18 cellular contexts compared by ENCODE assay signal in the genomic region with DNA sequence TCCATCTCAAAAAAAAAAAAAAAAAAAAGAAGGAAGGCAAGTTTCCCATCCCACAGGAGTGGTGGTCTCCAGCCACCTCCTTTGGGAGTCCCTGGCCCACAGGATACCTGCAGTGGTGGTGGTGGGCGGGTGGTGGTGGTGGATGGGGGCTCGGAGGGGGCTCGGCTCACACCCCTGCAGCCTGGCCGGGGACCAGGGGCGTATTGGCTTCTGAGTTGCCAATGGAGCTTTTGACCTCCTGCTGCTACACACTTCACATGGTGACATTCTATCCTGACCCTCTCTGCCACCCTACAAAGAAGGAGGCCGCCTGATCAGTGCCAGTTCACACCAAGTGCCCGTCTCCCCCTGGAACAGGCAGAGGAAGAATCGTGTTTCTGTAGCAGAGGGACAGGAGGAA.
A peak's percentile ranks its signal among the peaks of the same experiment; 100 is the strongest.
DNase-seq lines count a peak whose midpoint lies in the region; ATAC-seq, FAIRE-seq and TF ChIP-seq lines count a peak whose summit lies in the region.
"Had no signal": no experiment of that assay in that cellular context is flagged by ENCODE, and none has a peak within 500 bp of the region (broad histone marks: within the 10 kb centered on the region; RNA-seq: fewer than 3 reads in every experiment).

No MANE protein-coding gene starts in this region.

- intact Hi-C loops in kidney (cut with DNase I) = no loop called here

- H3K4me3 ChIP-seq in kidney (ENCODE audit: low read length in 2 of 2) = no peak overlapping the region
- no peak overlapping the region for H3K4me3 ChIP-seq in thymus (ENCODE audit: low read length)
- H3K4me3 ChIP-seq: cardiac muscle cell, hepatocyte, ovary had no signal

- H3K27me3 ChIP-seq in thymus (ENCODE audit: control insufficient read depth, insufficient read depth) = no peaks in the 10 kb centered on the region
- H3K27me3 ChIP-seq: cardiac muscle cell, hepatocyte, ovary had no signal

- 87% methylated on average over 8 of the region's 8 CpGs for WGBS in thymus

- H3K36me3 ChIP-seq in kidney (ENCODE audit: control insufficient read depth in 1 of 2, insufficient read depth in 2 of 2, low read length in 2 of 2) (no peaks in the 10 kb centered on the region), thymus (ENCODE audit: control insufficient read depth, insufficient read depth) (peaks cover 12% of the 10 kb centered on the region)
- H3K36me3 ChIP-seq: cardiac muscle cell, ovary had no signal

- H3K9me3 ChIP-seq in kidney (ENCODE audit: control insufficient read depth in 1 of 2, low read length in 2 of 2) = no peaks in the 10 kb centered on the region
- H3K9me3 ChIP-seq in thymus (ENCODE audit: control insufficient read depth) = no peaks in the 10 kb centered on the region
- H3K9me3 ChIP-seq: ovary had no signal

- no peak for ATAC-seq in activated T-cell treated with anti-CD3 and anti-CD28 coated beads, Interleukin-2, amount 50 U/mL, for 4 hours
- no peak for ATAC-seq in T-cell (replicated peaks in 1 of 4)
- ATAC-seq in activated CD4-positive, CD25-positive, alpha-beta regulatory T cell treated with anti-CD3 and anti-CD28 coated beads, Interleukin-2, amount 50 U/mL, for 24 hours = no peak

- H3K9ac ChIP-seq in kidney (ENCODE audit: low read length in 2 of 2) = no peak overlapping the region

- FAIRE-seq in kidney (lab: Jason Lieb, UNC) = no peak

- peak; percentile 30 for DNase-seq in activated T-cell treated with anti-CD3 and anti-CD28 coated beads, Interleukin-2, amount 50 U/mL, for 24 hours
- DNase-seq in activated T-cell treated with anti-CD3 and anti-CD28 coated beads, Interleukin-2, amount 50 U/mL, for 4 hours = no peak
- DNase-seq in T-cell = peak in 3 of 34 experiments; percentile 4 to 17 (median 6)
- peak; percentile 60 for DNase-seq in kidney
- no peak for DNase-seq in NCI-H524 treated with DMSO at 0.1 percent for 48 hours (lab: John Stamatoyannopoulos, UW)
- no peak for DNase-seq in NCI-H2107 (lab: John Stamatoyannopoulos, UW)
- DNase-seq: activated naive CD8-positive, alpha-beta T cell treated with anti-CD3 and anti-CD28 coated beads, Interleukin-2, amount 10 ng/mL, durations not matched to agents 7 days and 5 days; DMS 273 treated with DMSO at 0.1 percent for 48 hours; effector CD8-positive, alpha-beta T cell; NCI-H2029 treated with DMSO at 0.1 percent for 48 hours; NCI-H82; RPMI8226; T-helper 1 cell had no signal

- no peak for TF ChIP-seq CTCF in kidney (IDR thresholded peaks at IDR 0.05; ENCODE audit: borderline replicate concordance, extremely low read depth, insufficient read depth)

- CTCF ChIA-PET in T-cell (lab: Charles Lee) = no interaction called here

- H3K27ac Mint-ChIP-seq in activated T-cell treated with anti-CD3 and anti-CD28 coated beads, Interleukin-2, amount 50 U/mL, for 24 hours = peak overlapping the region; percentile 84
- peak overlapping the region; percentile 95 to 97 for H3K27ac Mint-ChIP-seq in T-cell
- H3K27ac Mint-ChIP-seq: activated naive CD8-positive, alpha-beta T cell treated with anti-CD3 and anti-CD28 coated beads, Interleukin-2, amount 10 ng/mL, durations not matched to agents 7 days and 5 days had no signal

- H3K4me1 ChIP-seq in kidney (ENCODE audit: control insufficient read depth in 1 of 2, insufficient read depth in 1 of 2, low read depth in 1 of 2, low read length in 2 of 2) = peaks cover 0 to 2% of the 10 kb centered on the region in 2 donors
- H3K4me1 ChIP-seq in thymus (ENCODE audit: control insufficient read depth, insufficient read depth, low read length) = peaks cover 8% of the 10 kb centered on the region

- H3K4me3 Mint-ChIP-seq in activated T-cell treated with anti-CD3 and anti-CD28 coated beads, Interleukin-2, amount 50 U/mL, for 24 hours = peak overlapping the region; percentile 75
- H3K4me3 Mint-ChIP-seq in activated T-cell treated with anti-CD3 and anti-CD28 coated beads, Interleukin-2, amount 50 U/mL, for 4 hours = no peak overlapping the region
- H3K4me3 Mint-ChIP-seq in T-cell = peak overlapping the region in 1 of 3 donors; percentile 78

- H3K9me3 Mint-ChIP-seq in activated T-cell treated with anti-CD3 and anti-CD28 coated beads, Interleukin-2, amount 50 U/mL, for 24 hours = no peaks in the 10 kb centered on the region
- no peaks in the 10 kb centered on the region for H3K9me3 Mint-ChIP-seq in activated T-cell treated with anti-CD3 and anti-CD28 coated beads, Interleukin-2, amount 50 U/mL, for 4 hours
- no peaks in the 10 kb centered on the region for H3K9me3 Mint-ChIP-seq in T-cell
- H3K9me3 Mint-ChIP-seq: activated naive CD8-positive, alpha-beta T cell treated with anti-CD3 and anti-CD28 coated beads, Interleukin-2, amount 10 ng/mL, durations not matched to agents 7 days and 5 days had no signal

- POLR2A ChIA-PET in T-cell (lab: Charles Lee) = no interaction called here

- H3K4me1 Mint-ChIP-seq in activated T-cell treated with anti-CD3 and anti-CD28 coated beads, Interleukin-2, amount 50 U/mL, for 24 hours (ENCODE audit: low read depth) = peaks cover 54% of the 10 kb centered on the region
- peaks cover 48% of the 10 kb centered on the region for H3K4me1 Mint-ChIP-seq in activated T-cell treated with anti-CD3 and anti-CD28 coated beads, Interleukin-2, amount 50 U/mL, for 4 hours (ENCODE audit: low read depth)
- H3K4me1 Mint-ChIP-seq in T-cell = peaks cover 46 to 52% (median 46%) of the 10 kb centered on the region in 3 donors

- H3K27ac ChIP-seq in kidney (ENCODE audit: low read depth in 2 of 2, low read length in 2 of 2) (no peak overlapping the region), thymus (ENCODE audit: low read depth) (peak overlapping the region; percentile 15)
- H3K27ac ChIP-seq: hepatocyte, ovary had no signal

- no peaks in the 10 kb centered on the region for H3K27me3 Mint-ChIP-seq in activated T-cell treated with anti-CD3 and anti-CD28 coated beads, Interleukin-2, amount 50 U/mL, for 24 hours
- H3K27me3 Mint-ChIP-seq in activated T-cell treated with anti-CD3 and anti-CD28 coated beads, Interleukin-2, amount 50 U/mL, for 4 hours (ENCODE audit: low read depth) = no peaks in the 10 kb centered on the region
- H3K27me3 Mint-ChIP-seq in T-cell = no peaks in the 10 kb centered on the region
- H3K27me3 Mint-ChIP-seq: activated naive CD8-positive, alpha-beta T cell treated with anti-CD3 and anti-CD28 coated beads, Interleukin-2, amount 10 ng/mL, durations not matched to agents 7 days and 5 days had no signal

- peaks cover 64% of the 10 kb centered on the region for H3K36me3 Mint-ChIP-seq in activated T-cell treated with anti-CD3 and anti-CD28 coated beads, Interleukin-2, amount 50 U/mL, for 24 hours (ENCODE audit: low read depth)
- peaks cover 7% of the 10 kb centered on the region for H3K36me3 Mint-ChIP-seq in activated T-cell treated with anti-CD3 and anti-CD28 coated beads, Interleukin-2, amount 50 U/mL, for 4 hours (ENCODE audit: insufficient read depth)
- peaks cover 9% of the 10 kb centered on the region for H3K36me3 Mint-ChIP-seq in T-cell

Comparison
In these comparisons a context has a peak if more than half of its experiments do, and no peak if none do; other contexts are left out.
1. DNase-seq: peak in activated T-cell treated with anti-CD3 and anti-CD28 coated beads, Interleukin-2, amount 50 U/mL, for 24 hours (single experiment) and kidney (single experiment); none in activated T-cell treated with anti-CD3 and anti-CD28 coated beads, Interleukin-2, amount 50 U/mL, for 4 hours (single experiment), NCI-H524 treated with DMSO at 0.1 percent for 48 hours (single experiment) and NCI-H2107 (single experiment).